ENCODE assay signal across 1 cellular context in the genomic region with DNA sequence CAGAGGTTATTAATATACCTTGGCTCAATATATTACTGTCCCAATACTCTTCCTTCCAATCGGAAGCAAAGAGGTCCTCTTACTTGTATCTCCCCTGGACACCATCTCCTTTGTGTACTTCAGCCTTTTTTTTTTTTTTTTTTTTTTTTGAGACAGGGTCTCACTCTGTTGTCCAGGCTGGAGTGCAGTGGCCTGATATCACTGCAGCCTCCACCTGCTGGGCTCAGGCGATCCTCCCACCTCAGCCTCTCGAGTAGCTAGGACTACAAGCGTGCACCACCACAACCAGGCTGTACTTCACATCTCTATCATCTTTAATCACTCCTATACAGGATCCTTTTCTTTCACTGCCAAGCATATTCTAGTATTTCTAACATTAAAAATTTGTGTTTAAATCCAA.
TF ChIP-seq lines count a peak whose summit lies in the region.

No MANE protein-coding gene starts in this region.

TF ChIP-seq in K562, 482 proteins besides CTCF, POLR2A, EP300 and RAD21:
- TF ChIP-seq ILF3 (IDR thresholded peaks at IDR 0.05; ENCODE audit: borderline replicate concordance), result no peak
- peak; percentile 33; the same call in 1 of the 2 replicates for TF ChIP-seq RBFOX2 (IDR thresholded peaks at IDR 0.05; ENCODE audit: low read depth, low read length)
- TF ChIP-seq ZNF121 (CRISPR knock-in tag; conservative IDR thresholded peaks at IDR 0.05), result peak; percentile 96
- TF ChIP-seq, protein P1, sequence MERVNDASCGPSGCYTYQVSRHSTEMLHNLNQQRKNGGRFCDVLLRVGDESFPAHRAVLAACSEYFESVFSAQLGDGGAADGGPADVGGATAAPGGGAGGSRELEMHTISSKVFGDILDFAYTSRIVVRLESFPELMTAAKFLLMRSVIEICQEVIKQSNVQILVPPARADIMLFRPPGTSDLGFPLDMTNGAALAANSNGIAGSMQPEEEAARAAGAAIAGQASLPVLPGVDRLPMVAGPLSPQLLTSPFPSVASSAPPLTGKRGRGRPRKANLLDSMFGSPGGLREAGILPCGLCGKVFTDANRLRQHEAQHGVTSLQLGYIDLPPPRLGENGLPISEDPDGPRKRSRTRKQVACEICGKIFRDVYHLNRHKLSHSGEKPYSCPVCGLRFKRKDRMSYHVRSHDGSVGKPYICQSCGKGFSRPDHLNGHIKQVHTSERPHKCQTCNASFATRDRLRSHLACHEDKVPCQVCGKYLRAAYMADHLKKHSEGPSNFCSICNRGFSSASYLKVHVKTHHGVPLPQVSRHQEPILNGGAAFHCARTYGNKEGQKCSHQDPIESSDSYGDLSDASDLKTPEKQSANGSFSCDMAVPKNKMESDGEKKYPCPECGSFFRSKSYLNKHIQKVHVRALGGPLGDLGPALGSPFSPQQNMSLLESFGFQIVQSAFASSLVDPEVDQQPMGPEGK (CRISPR knock-in tag; IDR thresholded peaks at IDR 0.05; ENCODE audit: borderline replicate concordance), result no peak
- no peak for TF ChIP-seq SMAD1 (IDR thresholded peaks at IDR 0.05; ENCODE audit: low read depth, low read length, partially characterized antibody)
- 0 out of 2 replicates have a peak, but pooled peaks have one; percentile 22 for TF ChIP-seq ZNF384 (IDR thresholded peaks at IDR 0.05; ENCODE audit: low read depth, low read length)
